Comparison of ENCODE assay signal across 14 cellular contexts in the genomic region with DNA sequence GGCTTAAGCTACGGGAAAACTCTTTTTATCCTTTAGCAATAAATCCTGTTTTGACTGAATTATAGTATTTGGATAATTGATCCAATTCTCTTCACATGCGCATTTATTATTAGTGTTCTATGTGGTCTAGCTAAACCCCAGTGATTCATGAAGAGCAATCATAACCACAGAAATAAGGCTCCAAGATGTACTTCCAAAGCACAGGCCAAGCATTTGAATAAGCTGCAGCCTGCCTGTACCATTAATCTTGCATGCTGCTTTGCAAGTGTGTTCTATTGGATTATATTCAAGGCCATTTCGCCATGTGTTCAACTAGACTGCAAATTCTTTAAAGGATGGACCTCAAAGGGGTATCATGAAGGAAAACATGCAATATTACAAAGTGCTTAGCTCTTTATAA.
DNase-seq lines count a peak whose midpoint lies in the region; ATAC-seq, FAIRE-seq and TF ChIP-seq lines count a peak whose summit lies in the region.
"Had no signal": no experiment of that assay in that cellular context is flagged by ENCODE, and none has a peak within 500 bp of the region (broad histone marks: within the 10 kb centered on the region; RNA-seq: fewer than 3 reads in every experiment).

No MANE protein-coding gene starts in this region.

- intact Hi-C loops in sciatic nerve (cut with DNase I), result no loop called here

- no peaks in the 10 kb centered on the region for H4K20me1 ChIP-seq in OCI-LY1 (ENCODE audit: insufficient read depth, low read length)

- peak overlapping the region; percentile 66 for H3K27ac ChIP-seq in OCI-LY1 (ENCODE audit: low read depth, low read length, poor library complexity, severe bottlenecking)

- H3K79me2 ChIP-seq in OCI-LY1 (ENCODE audit: insufficient read depth, low read length), result no peaks in the 10 kb centered on the region

- H3K4me2 ChIP-seq in OCI-LY1 (ENCODE audit: low read length), result no peak overlapping the region

- H3K9ac ChIP-seq in OCI-LY1 (ENCODE audit: low read length), result no peak overlapping the region

- no peaks in the 10 kb centered on the region for H3F3A ChIP-seq in OCI-LY1 (ENCODE audit: insufficient read depth, low read length)

- DNase-seq in LHCN-M2 (ENCODE audit: low read depth), result peak; percentile 58
- peak; percentile 10 for DNase-seq in stromal cell of bone marrow (ENCODE audit: low read depth)
- no peak for DNase-seq in sciatic nerve (ENCODE audit: low spot score)
- DNase-seq in NCI-H1417 (lab: John Stamatoyannopoulos, UW), result no peak
- no peak for DNase-seq in BE2C
- DNase-seq: C1 segment of cervical spinal cord; Calu3; CD4-positive, alpha-beta T cell; DMS 273 treated with DMSO at 0.1 percent for 48 hours had no signal

- H3K27me3 ChIP-seq in OCI-LY1 (ENCODE audit: insufficient read depth, low read length) (no peaks in the 10 kb centered on the region), BE2C (no peaks in the 10 kb centered on the region)

- no peak for TF ChIP-seq CTCF in OCI-LY1 (IDR thresholded peaks at IDR 0.05; ENCODE audit: low read length)
- TF ChIP-seq CTCF in BE2C (IDR thresholded peaks at IDR 0.05; ENCODE audit: low read depth, low read length), result no peak

- FAIRE-seq in islet of Langerhans (lab: Jason Lieb, UNC), result peak; percentile 33
- FAIRE-seq: GM12891, H1 had no signal

- peaks cover 6% of the 10 kb centered on the region; the same call in 1 of the 2 replicates for H3K9me3 ChIP-seq in OCI-LY1 (ENCODE audit: low read length)
- no peaks in the 10 kb centered on the region for H3K9me3 ChIP-seq in BE2C
- H3K9me3 ChIP-seq: HAP-1 had no signal

- H2AFZ ChIP-seq in OCI-LY1 (ENCODE audit: low read length), result 0 out of 2 replicates have a peak overlapping the region, but pooled peaks have one; percentile 39

- no peak for ATAC-seq in sciatic nerve

- H3K4me1 ChIP-seq in OCI-LY1 (ENCODE audit: insufficient read depth, low read length, severe bottlenecking) (peaks cover 30% of the 10 kb centered on the region), BE2C (peaks cover 7% of the 10 kb centered on the region; the same call in 1 of the 2 replicates)
- H3K4me1 ChIP-seq: HAP-1 had no signal

- H3K36me3 ChIP-seq in OCI-LY1 (ENCODE audit: insufficient read depth, low read length) (no peaks in the 10 kb centered on the region), BE2C (no peaks in the 10 kb centered on the region)
- H3K36me3 ChIP-seq: HAP-1 had no signal

- H3K9me2 ChIP-seq in OCI-LY1 (ENCODE audit: low read depth, low read length), result no peaks in the 10 kb centered on the region

- no peak overlapping the region for H3K4me3 ChIP-seq in OCI-LY1 (ENCODE audit: low read depth, low read length, poor library complexity, severe bottlenecking)
- no peak overlapping the region for H3K4me3 ChIP-seq in BE2C (ENCODE audit: low read depth, low read length)
- H3K4me3 ChIP-seq: HAP-1 had no signal

Comparison
In these comparisons a context has a peak if more than half of its experiments do, and no peak if none do; other contexts are left out.
1. DNase-seq: peak in LHCN-M2 (single experiment) and stromal cell of bone marrow (single experiment); none in sciatic nerve (single experiment), NCI-H1417 (0 of 3) and BE2C (single experiment).